18 cellular contexts compared by ENCODE assay signal in genomic region chr2:179123272-179123662, GRCh38.
DNase-seq lines count a peak whose midpoint lies in the region; ATAC-seq, FAIRE-seq and TF ChIP-seq lines count a peak whose summit lies in the region.
"Had no signal": no experiment of that assay in that cellular context is flagged by ENCODE, and none has a peak within 500 bp of the region (broad histone marks: within the 10 kb centered on the region; RNA-seq: fewer than 3 reads in every experiment).

No MANE protein-coding gene starts in this region.

- no peak overlapping the region for H3K4me3 ChIP-seq in GM23338
- H3K4me3 ChIP-seq: BLaER1, HAP-1 had no signal

- H3K36me3 Mint-ChIP-seq in GM23338 (ENCODE audit: low read depth), result no peaks in the 10 kb centered on the region
- peaks cover 15 to 24% of the 10 kb centered on the region in 2 donors for H3K36me3 Mint-ChIP-seq in stimulated activated naive B cell treated with anti-CD40 and anti-IgM and Interleukin-4, amounts not matched to agents 10 μg/mL and 1 μg/mL and 100 μg/mL, for 72 hours
- H3K36me3 Mint-ChIP-seq: CD4-positive, CD25-positive, alpha-beta regulatory T cell; CD8-positive, alpha-beta T cell had no signal

- H3K9me3 Mint-ChIP-seq in GM23338, result no peaks in the 10 kb centered on the region
- no peaks in the 10 kb centered on the region for H3K9me3 Mint-ChIP-seq in stimulated activated naive B cell treated with anti-CD40 and anti-IgM and Interleukin-4, amounts not matched to agents 10 μg/mL and 1 μg/mL and 100 μg/mL, for 72 hours
- H3K9me3 Mint-ChIP-seq: CD4-positive, CD25-positive, alpha-beta regulatory T cell; CD8-positive, alpha-beta T cell; HFFc6 had no signal

- H2AFZ ChIP-seq in GM23338, result no peak overlapping the region

- H3K4me1 ChIP-seq in GM23338 (ENCODE audit: insufficient read depth), result peaks cover 5% of the 10 kb centered on the region; the same call in 1 of the 2 replicates
- H3K4me1 ChIP-seq: BLaER1, Caco-2, HAP-1 had no signal

- no peak overlapping the region for H3K4me3 Mint-ChIP-seq in GM23338
- H3K4me3 Mint-ChIP-seq in stimulated activated naive B cell treated with anti-CD40 and anti-IgM and Interleukin-4, amounts not matched to agents 10 μg/mL and 1 μg/mL and 100 μg/mL, for 72 hours, result no peak overlapping the region
- H3K4me3 Mint-ChIP-seq: CD4-positive, CD25-positive, alpha-beta regulatory T cell; CD8-positive, alpha-beta T cell; HFFc6 had no signal

- intact Hi-C loops in sciatic nerve (cut with DNase I), result no loop called here

- TF ChIP-seq CTCF in GM23338 (conservative IDR thresholded peaks at IDR 0.05; ENCODE audit: low read depth in 2 of 2), result no peak

- H3K27me3 Mint-ChIP-seq in GM23338 (ENCODE audit: insufficient read depth, low read depth, poor library complexity), result peaks cover 2% of the 10 kb centered on the region
- no peaks in the 10 kb centered on the region for H3K27me3 Mint-ChIP-seq in stimulated activated naive B cell treated with anti-CD40 and anti-IgM and Interleukin-4, amounts not matched to agents 10 μg/mL and 1 μg/mL and 100 μg/mL, for 72 hours
- H3K27me3 Mint-ChIP-seq: CD4-positive, CD25-positive, alpha-beta regulatory T cell had no signal

- peak; percentile 58 for FAIRE-seq in islet of Langerhans (lab: Jason Lieb, UNC)
- FAIRE-seq: G401.6, H54 had no signal

- no peak for DNase-seq in GM23338 (ENCODE audit: low spot score)
- DNase-seq in stimulated activated naive B cell treated with anti-CD40 and anti-IgM and Interleukin-4, amounts not matched to agents 10 μg/mL and 1 μg/mL and 100 μg/mL, for 72 hours, result no peak
- no peak for DNase-seq in sciatic nerve (ENCODE audit: low spot score)
- DNase-seq in activated gamma-delta T cell treated with Interleukin-2 at 50 U/mL for 16 hours, result no peak
- DNase-seq: Caco-2; CD4-positive, CD25-positive, alpha-beta regulatory T cell; CD8-positive, alpha-beta T cell; DMS153; DND-41; GOT3; HFFc6 had no signal

- no peaks in the 10 kb centered on the region for H4K20me1 ChIP-seq in GM23338 (replicated peaks; ENCODE audit: insufficient read depth)
- H4K20me1 ChIP-seq: BLaER1 had no signal

- H3K27ac Mint-ChIP-seq in GM23338, result 0 out of 2 replicates have a peak overlapping the region, but pooled peaks have one; percentile 16
- no peak overlapping the region for H3K27ac Mint-ChIP-seq in stimulated activated naive B cell treated with anti-CD40 and anti-IgM and Interleukin-4, amounts not matched to agents 10 μg/mL and 1 μg/mL and 100 μg/mL, for 72 hours
- H3K27ac Mint-ChIP-seq: CD4-positive, CD25-positive, alpha-beta regulatory T cell; CD8-positive, alpha-beta T cell; HFFc6 had no signal

- no peaks in the 10 kb centered on the region for H3K9me2 ChIP-seq in GM23338 (ENCODE audit: insufficient read depth)

- H3K36me3 ChIP-seq in GM23338 (ENCODE audit: insufficient read depth), result no peaks in the 10 kb centered on the region

- ATAC-seq in GM23338, result no peak
- ATAC-seq in stimulated activated naive B cell treated with anti-CD40 and anti-IgM and Interleukin-4, amounts not matched to agents 10 μg/mL and 1 μg/mL and 100 μg/mL, for 72 hours (replicated peaks), result peak; percentile 83 to 87
- ATAC-seq in sciatic nerve, result no peak
- no peak for ATAC-seq in HG03097 (IDR thresholded peaks at IDR 0.05; ENCODE audit: low FRiP score, unreplicated experiment)
- ATAC-seq: CD8-positive, alpha-beta T cell had no signal

- H3K27me3 ChIP-seq in GM23338 (ENCODE audit: insufficient read depth), result no peaks in the 10 kb centered on the region
- H3K27me3 ChIP-seq: BLaER1 had no signal

- no peaks in the 10 kb centered on the region for H3K79me2 ChIP-seq in GM23338 (replicated peaks; ENCODE audit: insufficient read depth)

- H3K4me2 ChIP-seq in GM23338, result no peak overlapping the region
- H3K4me2 ChIP-seq: BLaER1 had no signal

- peaks cover 5% of the 10 kb centered on the region; the same call in 2 of the 3 replicates for H3K4me1 Mint-ChIP-seq in GM23338
- peaks cover 5 to 7% of the 10 kb centered on the region in 2 donors for H3K4me1 Mint-ChIP-seq in stimulated activated naive B cell treated with anti-CD40 and anti-IgM and Interleukin-4, amounts not matched to agents 10 μg/mL and 1 μg/mL and 100 μg/mL, for 72 hours

- H3F3A ChIP-seq in GM23338 (replicated peaks; ENCODE audit: low read depth), result no peaks in the 10 kb centered on the region

- H3K27ac ChIP-seq in GM23338 (ENCODE audit: low read depth), result no peak overlapping the region
- H3K27ac ChIP-seq: BLaER1, C4-2B had no signal

TF ChIP-seq in GM23338, 12 proteins besides CTCF, POLR2A, EP300 and RAD21 (continues in another document):
- no peak for TF ChIP-seq ZNF331 (CRISPR knock-in tag; IDR thresholded peaks at IDR 0.05; ENCODE audit: low read depth)
- TF ChIP-seq EZH2 (IDR thresholded peaks at IDR 0.05; ENCODE audit: low read depth, unreplicated experiment), result no peak
- no peak for TF ChIP-seq POLR2AphosphoS5 (IDR thresholded peaks at IDR 0.05; ENCODE audit: low read depth)
- no peak for TF ChIP-seq CREB1 (CRISPR knock-in tag; IDR thresholded peaks at IDR 0.05; ENCODE audit: low read depth)
- TF ChIP-seq STAT1 (IDR thresholded peaks at IDR 0.05; ENCODE audit: unreplicated experiment), result no peak
- TF ChIP-seq JUNB (IDR thresholded peaks at IDR 0.05; ENCODE audit: unreplicated experiment), result no peak
- no peak for TF ChIP-seq ETS1 (IDR thresholded peaks at IDR 0.05)
- no peak for TF ChIP-seq REST (IDR thresholded peaks at IDR 0.05; ENCODE audit: unreplicated experiment)
- no peak for TF ChIP-seq EZH2phosphoT487 (IDR thresholded peaks at IDR 0.05; ENCODE audit: unreplicated experiment)

Comparison
In these comparisons a context has a peak if more than half of its experiments do, and no peak if none do; other contexts are left out.
1. ATAC-seq: peak in stimulated activated naive B cell treated with anti-CD40 and anti-IgM and Interleukin-4, amounts not matched to agents 10 μg/mL and 1 μg/mL and 100 μg/mL, for 72 hours (2 of 2); none in GM23338 (single experiment), sciatic nerve (single experiment) and HG03097 (single experiment).